12 cellular contexts compared by ENCODE assay signal in genomic region chr17:77160032-77160876, GRCh38. TPM values are rescaled to one million over a fixed set of nuclear protein-coding genes. Genes with fewer than 3 reads are reported as not detected.
DNase-seq lines count a peak whose midpoint lies in the region; ATAC-seq and TF ChIP-seq lines count a peak whose summit lies in the region.
"Had no signal": no experiment of that assay in that cellular context is flagged by ENCODE, and none has a peak within 500 bp of the region (broad histone marks: within the 10 kb centered on the region; RNA-seq: fewer than 3 reads in every experiment).

No MANE protein-coding gene starts in this region.

- H3K36me3 Mint-ChIP-seq in HFFc6 (ENCODE audit: low read depth) (peaks cover 33% of the 10 kb centered on the region), endodermal cell (ENCODE audit: low read depth) (peaks cover 7% of the 10 kb centered on the region)

- H3K4me1 ChIP-seq in endodermal cell (ENCODE audit: control insufficient read depth, insufficient read depth, low read length) (peaks cover 5% of the 10 kb centered on the region), skeletal muscle satellite cell (ENCODE audit: control insufficient read depth, insufficient read depth, low read length) (peaks cover 45% of the 10 kb centered on the region)

- DNase-seq in HFFc6 = no peak
- DNase-seq in NCI-H446 treated with DMSO at 0.1 percent for 48 hours (lab: John Stamatoyannopoulos, UW) = peak; percentile 39
- no peak for DNase-seq in endodermal cell
- DNase-seq in MV-4-11 (lab: John Stamatoyannopoulos, UW) = no peak
- DNase-seq in WERI-Rb-1 = no peak
- DNase-seq: activated CD8-positive, alpha-beta memory T cell treated with anti-CD3 and anti-CD28 coated beads, Interleukin-2, amount 50 U/mL, for 4 hours; aorta; stimulated activated CD8-positive, alpha-beta memory T cell treated with anti-CD3 and anti-CD28 coated beads, Interleukin-4, amount 100 ng/mL, for 48 hours; SW 1271 had no signal

- H3K9ac ChIP-seq in endodermal cell (ENCODE audit: extremely low read depth, low read length, poor library complexity, severe bottlenecking) (no peak overlapping the region), skeletal muscle satellite cell (ENCODE audit: low read depth, low read length) (peak overlapping the region; percentile 7)

- H3K4me3 ChIP-seq in endodermal cell (ENCODE audit: low read length) (peak overlapping the region; percentile 11), skeletal muscle satellite cell (ENCODE audit: low read length) (no peak overlapping the region), WERI-Rb-1 (ENCODE audit: low read depth, low read length) (no peak overlapping the region)

- peaks cover 2% of the 10 kb centered on the region for H3K9me3 ChIP-seq in endodermal cell (ENCODE audit: control insufficient read depth, low read length)
- H3K9me3 ChIP-seq in skeletal muscle satellite cell (replicated peaks; ENCODE audit: low read length) = no peaks in the 10 kb centered on the region
- no peaks in the 10 kb centered on the region for H3K9me3 ChIP-seq in WERI-Rb-1 (ENCODE audit: severe bottlenecking)

- H3K27me3 ChIP-seq in endodermal cell (ENCODE audit: control insufficient read depth, insufficient read depth, low read length, poor library complexity, severe bottlenecking) (no peaks in the 10 kb centered on the region), skeletal muscle satellite cell (ENCODE audit: control insufficient read depth, insufficient read depth, low read length) (no peaks in the 10 kb centered on the region), WERI-Rb-1 (ENCODE audit: insufficient read depth, low read depth, severe bottlenecking) (no peaks in the 10 kb centered on the region)

- H3K4me3 Mint-ChIP-seq in HFFc6 (peak overlapping the region; percentile 19; the same call in 1 of the 2 replicates), endodermal cell (no peak overlapping the region)

- ATAC-seq in GM18870 (IDR thresholded peaks at IDR 0.05; ENCODE audit: unreplicated experiment) (no peak), GM18502 (IDR thresholded peaks at IDR 0.05; ENCODE audit: poor library complexity, unreplicated experiment) (no peak)

- H3K27ac Mint-ChIP-seq in HFFc6 = peak overlapping the region; percentile 49; the same call in 1 of the 2 replicates
- peak overlapping the region; percentile 74 for H3K27ac Mint-ChIP-seq in endodermal cell

- peak overlapping the region; percentile 55 for H3K4me2 ChIP-seq in skeletal muscle satellite cell (ENCODE audit: low read length)

- H3K27ac ChIP-seq in endodermal cell (ENCODE audit: low read depth, low read length) (no peak overlapping the region), WERI-Rb-1 (no peak overlapping the region)

- H3K27me3 Mint-ChIP-seq in HFFc6 (ENCODE audit: insufficient read depth) (no peaks in the 10 kb centered on the region), endodermal cell (ENCODE audit: insufficient read depth) (no peaks in the 10 kb centered on the region)

- H3K4me1 Mint-ChIP-seq in HFFc6 (ENCODE audit: low read depth) = peaks cover 41% of the 10 kb centered on the region
- H3K4me1 Mint-ChIP-seq in endodermal cell = peaks cover 40% of the 10 kb centered on the region

- no peaks in the 10 kb centered on the region for H3K36me3 ChIP-seq in endodermal cell (ENCODE audit: control insufficient read depth, insufficient read depth, low read length)
- H3K36me3 ChIP-seq in skeletal muscle satellite cell (ENCODE audit: insufficient read depth, low read length) = peaks cover 5% of the 10 kb centered on the region
- H3K36me3 ChIP-seq in WERI-Rb-1 = peaks cover 3% of the 10 kb centered on the region

- TF ChIP-seq CTCF in HFFc6 (IDR thresholded peaks at IDR 0.05) = no peak
- no peak for TF ChIP-seq CTCF in endodermal cell (conservative IDR thresholded peaks at IDR 0.05)
- TF ChIP-seq CTCF in WERI-Rb-1 (IDR thresholded peaks at IDR 0.05; ENCODE audit: low read depth, low read length) = no peak

- H3K9me3 Mint-ChIP-seq in HFFc6 = no peaks in the 10 kb centered on the region
- no peaks in the 10 kb centered on the region for H3K9me3 Mint-ChIP-seq in endodermal cell

- 70 to 90% methylated on average over 3 to 6 of the region's 6 CpGs for WGBS in endodermal cell (ENCODE audit: insufficient coverage in 1 of 2, insufficient read length in 1 of 2), 2 experiments

RNA-seq across cellular contexts. Expression of gene SEC14L1, which starts 19.5 kb away (rescaled TPM):
- 10 to 100 TPM; 63.0 to 91.4 (median 75.0) TPM for total RNA-seq in HFFc6 (2021; fragmentation: NEBNext Ultra II Directional; extraction: Animal tissue kit (Norgen Biotek cat#: 25700))
- total RNA-seq in endodermal cell = 10 to 100 TPM; 77.0 to 87.4 TPM
- 104 TPM for polyA plus RNA-seq in endodermal cell (2013, experiment 1 of 2)
- polyA plus RNA-seq in endodermal cell (2013, experiment 2 of 2) = 90.5 TPM
- total RNA-seq in skeletal muscle satellite cell (2012; rRNA removed) = 25.1 and 27.9 TPM in 2 replicates
